10 cellular contexts compared by ENCODE assay signal in genomic region chr19:658916-659839, GRCh38. TPM values are rescaled to one million over a fixed set of nuclear protein-coding genes. Genes with fewer than 3 reads are reported as not detected.
DNase-seq lines count a peak whose midpoint lies in the region; ATAC-seq and TF ChIP-seq lines count a peak whose summit lies in the region.
"Had no signal": no experiment of that assay in that cellular context is flagged by ENCODE, and none has a peak within 500 bp of the region (broad histone marks: within the 10 kb centered on the region; RNA-seq: fewer than 3 reads in every experiment).

No MANE protein-coding gene starts in this region.

- no peaks in the 10 kb centered on the region for H3K27me3 Mint-ChIP-seq in CD14-positive monocyte (ENCODE audit: low read depth in 3 of 3)
- no peaks in the 10 kb centered on the region for H3K27me3 Mint-ChIP-seq in T-helper 1 cell treated with Interleukin-12 subunit alpha and Interleukin-12 subunit beta and Interleukin-4 antibody, amounts not matched to agents 30 μg/mL and 1 μg/mL, for 36 hours (ENCODE audit: low read depth)
- H3K27me3 Mint-ChIP-seq in naive B cell = no peaks in the 10 kb centered on the region

- no peaks in the 10 kb centered on the region for H3K27me3 ChIP-seq in tibial artery

- H3K36me3 ChIP-seq in tibial artery = peaks cover 0 to 14% (median 1%) of the 10 kb centered on the region in 3 donors

- H3K4me3 Mint-ChIP-seq in CD14-positive monocyte = no peak overlapping the region
- H3K4me3 Mint-ChIP-seq in T-helper 1 cell treated with Interleukin-12 subunit alpha and Interleukin-12 subunit beta and Interleukin-4 antibody, amounts not matched to agents 30 μg/mL and 1 μg/mL, for 36 hours = peak overlapping the region; percentile 98
- H3K4me3 Mint-ChIP-seq in naive B cell = peak overlapping the region in 6 of 8 donors; percentile 47 to 97 (median 94)

- H3K9me3 ChIP-seq in tibial artery = no peaks in the 10 kb centered on the region

- ATAC-seq in naive B cell (ENCODE audit: low read depth in 2 of 2) (no peak), HG03521 (IDR thresholded peaks at IDR 0.05; ENCODE audit: unreplicated experiment) (no peak)

- intact Hi-C loops in CD14-positive monocyte (cut with micrococcal nuclease) = no loop called here
- intact Hi-C loops in tibial artery (cut with DNase I; ENCODE audit: low total_unique reads) = no loop called here

- no peak for TF ChIP-seq CTCF in CD14-positive monocyte (IDR thresholded peaks at IDR 0.05)
- TF ChIP-seq CTCF in tibial artery (IDR thresholded peaks at IDR 0.05) = no peak

- H3K27ac Mint-ChIP-seq in CD14-positive monocyte (peak overlapping the region; percentile 40 to 92 (median 70)), naive B cell (peak overlapping the region in 5 of 6 donors; percentile 77 to 98 (median 95))
- peak overlapping the region; percentile 96 for H3K27ac Mint-ChIP-seq in T-helper 1 cell treated with Interleukin-12 subunit alpha and Interleukin-12 subunit beta and Interleukin-4 antibody, amounts not matched to agents 30 μg/mL and 1 μg/mL, for 36 hours

- H3K4me1 Mint-ChIP-seq in CD14-positive monocyte (peaks cover 37% of the 10 kb centered on the region), naive B cell (peaks cover 37 to 63% (median 53%) of the 10 kb centered on the region in 3 donors)
- peaks cover 20% of the 10 kb centered on the region for H3K4me1 Mint-ChIP-seq in T-helper 1 cell treated with Interleukin-12 subunit alpha and Interleukin-12 subunit beta and Interleukin-4 antibody, amounts not matched to agents 30 μg/mL and 1 μg/mL, for 36 hours (ENCODE audit: low read depth)

- H3K36me3 Mint-ChIP-seq in CD14-positive monocyte = peaks cover 12 to 40% of the 10 kb centered on the region in 2 donors
- peaks cover 16% of the 10 kb centered on the region for H3K36me3 Mint-ChIP-seq in T-helper 1 cell treated with Interleukin-12 subunit alpha and Interleukin-12 subunit beta and Interleukin-4 antibody, amounts not matched to agents 30 μg/mL and 1 μg/mL, for 36 hours (ENCODE audit: low read depth)
- H3K36me3 Mint-ChIP-seq in naive B cell = no peaks in the 10 kb centered on the region

- no peak for DNase-seq in CD14-positive monocyte (ENCODE audit: low spot score)
- peak; percentile 67 for DNase-seq in cerebellum (ENCODE audit: low spot score)
- DNase-seq in naive B cell = no peak
- no peak for DNase-seq in tibial artery
- DNase-seq in superior temporal gyrus (ENCODE audit: extremely low spot score) = no peak
- no peak for DNase-seq in SIG-M5 (lab: John Stamatoyannopoulos, UW)

- H3K9me3 Mint-ChIP-seq in CD14-positive monocyte = no peaks in the 10 kb centered on the region
- H3K9me3 Mint-ChIP-seq in T-helper 1 cell treated with Interleukin-12 subunit alpha and Interleukin-12 subunit beta and Interleukin-4 antibody, amounts not matched to agents 30 μg/mL and 1 μg/mL, for 36 hours = no peaks in the 10 kb centered on the region
- H3K9me3 Mint-ChIP-seq in naive B cell = no peaks in the 10 kb centered on the region

- no peak overlapping the region for H3K4me3 ChIP-seq in tibial artery

- peaks cover 0 to 66% (median 54%) of the 10 kb centered on the region in 4 donors for H3K4me1 ChIP-seq in tibial artery

- H3K27ac ChIP-seq in tibial artery = peak overlapping the region in 1 of 2 donors; percentile 22

RNA-seq across cellular contexts. Expression of gene RNF126, which starts 3.8 kb away (rescaled TPM):
- polyA plus RNA-seq in CD14-positive monocyte = 10 to 100 TPM; 29.1 to 31.6 TPM
- 13.2 TPM for total RNA-seq in cerebellum
- polyA plus RNA-seq in naive B cell (ENCODE audit: low read depth in 6 of 6) = 10 to 100 TPM; 51.0 to 72.4 (median 59.1) TPM

RNA-seq across cellular contexts. Expression of gene FSTL3, which starts 17.0 kb away (rescaled TPM):
- polyA plus RNA-seq in CD14-positive monocyte (1 to 10 TPM; 2.5 to 5.2 TPM), naive B cell (ENCODE audit: low read depth in 6 of 6) (1 to 10 TPM in 4 of 6 donors, under 1 TPM in 1, not detected in 1; 0.77 to 3.6 (median 2.8) TPM)
- total RNA-seq in cerebellum = 3.2 TPM

RNA-seq across cellular contexts. Expression of gene FGF22, which starts 19.5 kb away (rescaled TPM):
- not detected for polyA plus RNA-seq in CD14-positive monocyte
- total RNA-seq in cerebellum = not detected
- polyA plus RNA-seq in naive B cell (ENCODE audit: low read depth in 6 of 6) = not detected
- total RNA-seq: dermis microvascular lymphatic vessel endothelial cell had no signal

RNA-seq across cellular contexts. Expression of gene POLRMT, which starts 25.8 kb away (rescaled TPM):
- polyA plus RNA-seq in CD14-positive monocyte (10 to 100 TPM; 16.2 to 17.6 TPM), naive B cell (ENCODE audit: low read depth in 6 of 6) (10 to 100 TPM; 12.1 to 56.8 (median 34.4) TPM)
- total RNA-seq in cerebellum = 14.4 TPM

RNA-seq across cellular contexts. Expression of gene PRSS57, which starts 36.1 kb away (rescaled TPM):
- polyA plus RNA-seq in CD14-positive monocyte (1 to 10 TPM in 1 of 2 donors, under 1 TPM in 1; 0.78 to 1.4 TPM), naive B cell (ENCODE audit: low read depth in 6 of 6) (not detected)
- total RNA-seq in cerebellum = not detected
- total RNA-seq: dermis microvascular lymphatic vessel endothelial cell, renal cortical epithelial cell had no signal

Comparison
In these comparisons a context has a peak if more than half of its experiments do, and no peak if none do; other contexts are left out.
1. H3K4me3 Mint-ChIP-seq: peak in T-helper 1 cell treated with Interleukin-12 subunit alpha and Interleukin-12 subunit beta and Interleukin-4 antibody, amounts not matched to agents 30 μg/mL and 1 μg/mL, for 36 hours (single experiment) and naive B cell (6 of 8); none in CD14-positive monocyte (0 of 2).
2. Peak in every context shown above with its lines, with median percentiles within 50 percentile points of each other: H3K27ac Mint-ChIP-seq.